ENCODE assay signal across 23 cellular contexts in genomic region chr16:83940630-83941378, GRCh38. TPM values are rescaled to one million over a fixed set of nuclear protein-coding genes. Genes with fewer than 3 reads are reported as not detected.
DNase-seq lines count a peak whose midpoint lies in the region; ATAC-seq, FAIRE-seq and TF ChIP-seq lines count a peak whose summit lies in the region.
"Had no signal": no experiment of that assay in that cellular context is flagged by ENCODE, and none has a peak within 500 bp of the region (broad histone marks: within the 10 kb centered on the region; RNA-seq: fewer than 3 reads in every experiment).

No MANE protein-coding gene starts in this region.

- no peak for TF ChIP-seq POLR2A in HepG2 (IDR thresholded peaks at IDR 0.05; ENCODE audit: insufficient read depth in 1 of 2, low read depth in 2 of 2, low read length in 2 of 2)
- no peak for TF ChIP-seq POLR2A in esophagus muscularis mucosa (IDR thresholded peaks at IDR 0.05; ENCODE audit: low read depth)

- no peak overlapping the region for H3T11ph ChIP-seq in H9 (ENCODE audit: low read length)

- H3K4me3 ChIP-seq in HepG2 (replicated peaks in 1 of 3; ENCODE audit: insufficient read depth in 1 of 3, low read depth in 2 of 3, low read length in 3 of 3) (peak overlapping the region in 1 of 3 experiments; percentile 9; a peak in 1 of 6 replicates), esophagus muscularis mucosa (no peak overlapping the region)
- H3K4me3 ChIP-seq: gastroesophageal sphincter, GM12878, upper lobe of left lung had no signal

- H4K5ac ChIP-seq in H9 (ENCODE audit: insufficient read length, low read depth, low read length), result no peak overlapping the region

- no peak overlapping the region for H2AK5ac ChIP-seq in H9 (ENCODE audit: insufficient read length, low read length)

- H3K9me3 ChIP-seq in H9 (ENCODE audit: control insufficient read depth, low read depth, low read length) (no peaks in the 10 kb centered on the region), HepG2 (ENCODE audit: low read length) (no peaks in the 10 kb centered on the region), esophagus muscularis mucosa (no peaks in the 10 kb centered on the region)
- H3K9me3 ChIP-seq: Caco-2, gastroesophageal sphincter, upper lobe of left lung had no signal

- H3K4ac ChIP-seq in H9 (ENCODE audit: low read depth, low read length), result no peak overlapping the region

- no peaks in the 10 kb centered on the region for H3K79me1 ChIP-seq in H9 (ENCODE audit: insufficient read depth, low read depth, low read length, poor library complexity, severe bottlenecking)

- H3K4me1 Mint-ChIP-seq in H9, result peaks cover 5 to 16% of the 10 kb centered on the region in 2 experiments

- intact Hi-C loops in HepG2 (cut with micrococcal nuclease; ENCODE audit: unreplicated experiment), result no loop called here
- intact Hi-C loops in esophagus muscularis mucosa (cut with DNase I), result no loop called here

- no peak overlapping the region for H2AFZ ChIP-seq in H9 (ENCODE audit: low read length)
- H2AFZ ChIP-seq in HepG2 (ENCODE audit: low read length), result no peak overlapping the region

- H3K36me3 ChIP-seq in HepG2 (replicated peaks in 1 of 2; ENCODE audit: control insufficient read depth in 1 of 2, insufficient read depth in 2 of 2, low read length in 2 of 2) (no peaks in the 10 kb centered on the region), esophagus muscularis mucosa (peaks cover 0 to 5% (median 0%) of the 10 kb centered on the region in 4 donors)
- H3K36me3 ChIP-seq: upper lobe of left lung had no signal

- no TSS peak for BruUV-seq in HepG2 (replicated peaks; lab: Mats Ljungman, UMichigan)

- H3K36me3 Mint-ChIP-seq in H9 (ENCODE audit: insufficient read depth in 1 of 3, low read depth in 3 of 3), result peaks cover 0 to 8% (median 6%) of the 10 kb centered on the region in 3 experiments; a peak in 3 of 7 replicates
- no peaks in the 10 kb centered on the region for H3K36me3 Mint-ChIP-seq in activated naive CD4-positive, alpha-beta T cell treated with anti-CD3 and anti-CD28 coated beads, Interleukin-2, amount 50 U/mL, for 72 hours

- TF ChIP-seq RAD21 in HepG2 (CRISPR knock-in tag; IDR thresholded peaks at IDR 0.05), result no peak

- H3K4me3 Mint-ChIP-seq in H9, result no peak overlapping the region
- H3K4me3 Mint-ChIP-seq: stimulated activated naive CD8-positive, alpha-beta T cell treated with anti-CD3 and anti-CD28 coated beads, Interleukin-15, amount 100 ng/mL, for 72 hours had no signal

- no peak overlapping the region for H3K23ac ChIP-seq in H9 (ENCODE audit: insufficient read length, low read depth, low read length)

- no peaks in the 10 kb centered on the region for H3K23me2 ChIP-seq in H9 (ENCODE audit: insufficient read length, low read depth, low read length, poor library complexity, severe bottlenecking)

- no peaks in the 10 kb centered on the region for H3K4me1 ChIP-seq in H9 (ENCODE audit: insufficient read depth, low read length)
- peaks cover 84% of the 10 kb centered on the region for H3K4me1 ChIP-seq in HepG2 (ENCODE audit: insufficient read depth, low read length)
- peaks cover 0 to 10% (median 2%) of the 10 kb centered on the region in 4 donors for H3K4me1 ChIP-seq in esophagus muscularis mucosa
- H3K4me1 ChIP-seq: gastroesophageal sphincter had no signal

- H3K56ac ChIP-seq in H9 (ENCODE audit: insufficient read length, low read depth, low read length), result no peak overlapping the region

- H4K8ac ChIP-seq in H9 (replicated peaks; ENCODE audit: insufficient read length, low read depth, low read length), result no peak overlapping the region

- DNase-seq in DMS153 (lab: John Stamatoyannopoulos, UW) (peak; percentile 44), H9 (peak; percentile 46), NCI-H524 treated with DMSO at 0.1 percent for 48 hours (lab: John Stamatoyannopoulos, UW) (peak; percentile 94), HepG2 (ENCODE audit: low spot score) (no peak), esophagus muscularis mucosa (ENCODE audit: extremely low spot score) (no peak)
- DNase-seq in activated naive CD4-positive, alpha-beta T cell treated with anti-CD3 and anti-CD28 coated beads, Interleukin-2, amount 50 U/mL, for 72 hours (ENCODE audit: low spot score in 2 of 2), result no peak
- no peak for DNase-seq in stimulated activated CD4-positive, alpha-beta T cell treated with anti-CD3 and anti-CD28 coated beads, Interleukin-4, amount 100 ng/mL, for 4 hours
- DNase-seq: activated CD4-positive, alpha-beta T cell treated with anti-CD3 and anti-CD28 coated beads, Interleukin-2, amount 50 U/mL, for 4 hours; activated gamma-delta T cell treated with Interleukin-2 at 50 U/mL for 16 hours; activated T-cell treated with anti-CD3 and anti-CD28 coated beads for 4 hours; amygdala; Caco-2; caudate nucleus; GF-D8; kidney glomerular epithelial cell; NCI-H2081; stimulated activated naive CD8-positive, alpha-beta T cell treated with anti-CD3 and anti-CD28 coated beads, Interleukin-15, amount 100 ng/mL, for 72 hours; T-helper 1 cell; upper lobe of left lung had no signal

- H3K27ac Mint-ChIP-seq in H9, result peak overlapping the region in 2 of 3 experiments; percentile 7 to 20; a peak in 3 of 7 replicates
- no peak overlapping the region for H3K27ac Mint-ChIP-seq in activated naive CD4-positive, alpha-beta T cell treated with anti-CD3 and anti-CD28 coated beads, Interleukin-2, amount 50 U/mL, for 72 hours

- ATAC-seq in HepG2, result no peak
- ATAC-seq in activated naive CD4-positive, alpha-beta T cell treated with anti-CD3 and anti-CD28 coated beads, Interleukin-2, amount 50 U/mL, for 72 hours, result no peak
- ATAC-seq: gastroesophageal sphincter; GM12878; stimulated activated naive CD8-positive, alpha-beta T cell treated with anti-CD3 and anti-CD28 coated beads, Interleukin-15, amount 100 ng/mL, for 72 hours had no signal

- in situ Hi-C loops in HepG2 (cut with HindIII; ENCODE audit: extremely low pct_ligation_motif_present, low pct_unique_long_range_greater_than_20kb), result no loop called here

- H3K27me3 Mint-ChIP-seq in H9 (ENCODE audit: low read depth), result peaks cover 6% of the 10 kb centered on the region
- H3K27me3 Mint-ChIP-seq: stimulated activated naive CD8-positive, alpha-beta T cell treated with anti-CD3 and anti-CD28 coated beads, Interleukin-15, amount 100 ng/mL, for 72 hours had no signal

- H2BK120ac ChIP-seq in H9 (ENCODE audit: low read depth, low read length, poor library complexity, severe bottlenecking), result no peak overlapping the region

- no peak overlapping the region for H3K14ac ChIP-seq in H9 (ENCODE audit: insufficient read depth, low read length)

- POLR2A ChIA-PET in HepG2 (lab: Yijun Ruan, JAX), result interaction anchor here (0.7 to 4.3 kb wide), 4 partner anchors 11 to 170 kb away, joined by 3 to 58 read pairs (median 4); partner anchors contain the start of gene OSGIN1

- H3K79me2 ChIP-seq in H9 (ENCODE audit: insufficient read depth, low read length) (no peaks in the 10 kb centered on the region), HepG2 (ENCODE audit: insufficient read depth, low read length) (no peaks in the 10 kb centered on the region)

- no peak overlapping the region for H3K27ac ChIP-seq in H9 (ENCODE audit: insufficient read length, low read depth, low read length)
- H3K27ac ChIP-seq in HepG2 (ENCODE audit: extremely low read length, insufficient read depth, low read length), result no peak overlapping the region
- H3K27ac ChIP-seq in esophagus muscularis mucosa (replicated peaks in 1 of 4), result no peak overlapping the region
- H3K27ac ChIP-seq: gastroesophageal sphincter, upper lobe of left lung had no signal

- FAIRE-seq in HepG2 (lab: Jason Lieb, UNC), result no peak
- FAIRE-seq: GM12878 had no signal

- TF ChIP-seq EP300 in HepG2 (IDR thresholded peaks at IDR 0.05; ENCODE audit: low read depth in 2 of 2, low read length in 2 of 2) (no peak), HepG2 (CRISPR knock-in tag; IDR thresholded peaks at IDR 0.05; ENCODE audit: borderline replicate concordance) (no peak), esophagus muscularis mucosa (IDR thresholded peaks at IDR 0.05) (no peak)

- no peaks in the 10 kb centered on the region for H4K20me1 ChIP-seq in H9 (ENCODE audit: control insufficient read depth, insufficient read depth, insufficient read length)
- no peaks in the 10 kb centered on the region for H4K20me1 ChIP-seq in HepG2 (ENCODE audit: insufficient read depth, low read length)

- H2BK20ac ChIP-seq in H9 (ENCODE audit: low read depth, low read length, poor library complexity, severe bottlenecking), result no peak overlapping the region

- no peak overlapping the region for H4K91ac ChIP-seq in H9 (ENCODE audit: insufficient read length, low read depth, low read length)

- no peaks in the 10 kb centered on the region for H3K27me3 ChIP-seq in H9 (ENCODE audit: insufficient read depth, low read length)
- peaks cover 6 to 38% of the 10 kb centered on the region in 2 experiments; a peak in 3 of 5 replicates for H3K27me3 ChIP-seq in HepG2 (ENCODE audit: control insufficient read depth in 1 of 2, insufficient read depth in 2 of 2, low read length in 2 of 2)
- H3K27me3 ChIP-seq in esophagus muscularis mucosa, result no peaks in the 10 kb centered on the region
- H3K27me3 ChIP-seq: gastroesophageal sphincter, upper lobe of left lung had no signal

- H3K4me2 ChIP-seq in H9 (ENCODE audit: insufficient read depth, insufficient read length, low read length) (no peak overlapping the region), HepG2 (ENCODE audit: low read depth, low read length) (peak overlapping the region; percentile 39)

- no peak overlapping the region for H2BK5ac ChIP-seq in H9 (ENCODE audit: insufficient read length, low read length)

- H3K9ac ChIP-seq in H9 (ENCODE audit: extremely low read depth, insufficient read length, low read length) (no peak overlapping the region), HepG2 (ENCODE audit: insufficient read depth, low read depth, low read length) (no peak overlapping the region)

- H2BK12ac ChIP-seq in H9 (ENCODE audit: insufficient read length, low read depth, low read length), result no peak overlapping the region

- no CpG with 5 or more reads among the region's 28 CpGs for WGBS in H9 (ENCODE audit: extremely low coverage, insufficient read length, low lambda C conversion rate)
- WGBS in HepG2 (ENCODE audit: low lambda C conversion rate), result 47% methylated on average over 26 of the region's 28 CpGs
- 84% methylated on average over 27 of the region's 28 CpGs for WGBS in esophagus muscularis mucosa

- TF ChIP-seq CTCF in H9 (conservative IDR thresholded peaks at IDR 0.05) (no peak), HepG2 (CRISPR knock-in tag; IDR thresholded peaks at IDR 0.05) (no peak), esophagus muscularis mucosa (IDR thresholded peaks at IDR 0.05) (no peak)

- no peaks in the 10 kb centered on the region for H3K9me3 Mint-ChIP-seq in H9
- no peaks in the 10 kb centered on the region for H3K9me3 Mint-ChIP-seq in activated naive CD4-positive, alpha-beta T cell treated with anti-CD3 and anti-CD28 coated beads, Interleukin-2, amount 50 U/mL, for 72 hours
- H3K9me3 Mint-ChIP-seq: stimulated activated naive CD8-positive, alpha-beta T cell treated with anti-CD3 and anti-CD28 coated beads, Interleukin-15, amount 100 ng/mL, for 72 hours had no signal

- CTCF ChIA-PET in HepG2 (lab: Yijun Ruan, JAX; ENCODE audit: low intra/inter-chr PET ratio, low total read pairs), result no interaction called here

- H2BK15ac ChIP-seq in H9 (ENCODE audit: low read depth, low read length), result no peak overlapping the region

- no peak overlapping the region for H3K18ac ChIP-seq in H9 (ENCODE audit: insufficient read length, low read depth, low read length)

RNA-seq across cellular contexts. Expression of gene OSGIN1, which starts 12.2 kb away (rescaled TPM):
- total RNA-seq in H9 (2021) (0.48 and 0.63 TPM in 2 replicates), HepG2 (2016; rRNA removed; fragmentation: Illumina TruSeq; extraction: Trizol) (18.1 and 27.1 TPM in 2 replicates), esophagus muscularis mucosa (10 to 100 TPM in 3 of 4 donors, 1 to 10 TPM in 1; 7.1 to 17.6 (median 13.8) TPM)
- 11.4 and 11.5 TPM in 2 replicates for total RNA-seq in HepG2 (2016; cell fraction: cytosol; rRNA removed; fragmentation: Illumina TruSeq; extraction: Trizol; ENCODE audit: low read depth)
- 18.2 and 24.7 TPM in 2 replicates for total RNA-seq in HepG2 (2016; cell fraction: insoluble cytoplasmic fraction; rRNA removed; fragmentation: Illumina TruSeq; extraction: Trizol)
- total RNA-seq in HepG2 (2016; cell fraction: membrane; rRNA removed; fragmentation: Illumina TruSeq; extraction: Trizol), result 21.9 and 22.1 TPM in 2 replicates
- total RNA-seq in HepG2 (2016; cell fraction: nucleus; rRNA removed; fragmentation: Illumina TruSeq; extraction: Trizol), result 32.7 and 36.4 TPM in 2 replicates
- 20.5 and 26.5 TPM in 2 replicates for polyA plus RNA-seq in HepG2 (2011; rRNA removed)
- polyA plus RNA-seq in HepG2 (2011; cell fraction: cytosol; rRNA removed), result 14.6 and 23.2 TPM in 2 replicates
- polyA plus RNA-seq in HepG2 (2011; cell fraction: nucleus; rRNA removed), result 50.0 and 59.1 TPM in 2 replicates
- 20.8 and 24.1 TPM in 2 replicates for polyA plus RNA-seq in HepG2 (2012)
- 5.0 and 5.2 TPM in 2 replicates for polyA plus RNA-seq in HepG2 (2016; cell fraction: cytosol; fragmentation: Illumina TruSeq; extraction: Trizol; ENCODE audit: low read depth)
- 24.2 and 30.6 TPM in 2 replicates for polyA plus RNA-seq in HepG2 (2016; cell fraction: insoluble cytoplasmic fraction; fragmentation: Illumina TruSeq; extraction: Trizol; ENCODE audit: low read depth)
- polyA plus RNA-seq in HepG2 (2016; cell fraction: membrane; fragmentation: Illumina TruSeq; extraction: Trizol; ENCODE audit: low read depth), result 6.9 and 8.0 TPM in 2 replicates
- 47.7 and 49.4 TPM in 2 replicates for polyA plus RNA-seq in HepG2 (2016; cell fraction: nucleus; fragmentation: Illumina TruSeq; extraction: Trizol; ENCODE audit: insufficient read depth, low read depth)
- polyA minus RNA-seq in HepG2 (2011; rRNA and poly(A)+ RNA removed; ENCODE audit: low replicate concordance), result 5.0 and 29.3 TPM in 2 replicates
- 11.4 and 16.2 TPM in 2 replicates for polyA minus RNA-seq in HepG2 (2011; cell fraction: cytosol; rRNA and poly(A)+ RNA removed)
- polyA minus RNA-seq in HepG2 (2011; cell fraction: nucleus; rRNA and poly(A)+ RNA removed), result 49.3 and 51.1 TPM in 2 replicates
- under 1 TPM; 0.49 to 0.87 TPM for total RNA-seq in activated naive CD4-positive, alpha-beta T cell treated with anti-CD3 and anti-CD28 coated beads, Interleukin-2, amount 50 U/mL, for 72 hours

RNA-seq across cellular contexts. Expression of gene NECAB2, which starts 27.2 kb away (rescaled TPM):
- total RNA-seq in H9 (2021), result 11.7 and 12.6 TPM in 2 replicates
- 0.49 TPM in 1 of 2 replicates, not detected in the other for total RNA-seq in HepG2 (2016; rRNA removed; fragmentation: Illumina TruSeq; extraction: Trizol)
- not detected in 2 replicates for total RNA-seq in HepG2 (2016; cell fraction: cytosol; rRNA removed; fragmentation: Illumina TruSeq; extraction: Trizol; ENCODE audit: low read depth)
- not detected in 2 replicates for total RNA-seq in HepG2 (2016; cell fraction: insoluble cytoplasmic fraction; rRNA removed; fragmentation: Illumina TruSeq; extraction: Trizol)
- not detected in 2 replicates for total RNA-seq in HepG2 (2016; cell fraction: membrane; rRNA removed; fragmentation: Illumina TruSeq; extraction: Trizol)
- total RNA-seq in HepG2 (2016; cell fraction: nucleus; rRNA removed; fragmentation: Illumina TruSeq; extraction: Trizol), result not detected in 2 replicates
- polyA plus RNA-seq in HepG2 (2011; rRNA removed), result 0.21 TPM in 1 of 2 replicates, not detected in the other
- polyA plus RNA-seq in HepG2 (2011; cell fraction: cytosol; rRNA removed), result 0.05 TPM in 1 of 2 replicates, not detected in the other
- 0.77 and 1.2 TPM in 2 replicates for polyA plus RNA-seq in HepG2 (2011; cell fraction: nucleus; rRNA removed)
- polyA plus RNA-seq in HepG2 (2012), result not detected in 2 replicates
- not detected in 2 replicates for polyA plus RNA-seq in HepG2 (2016; cell fraction: cytosol; fragmentation: Illumina TruSeq; extraction: Trizol; ENCODE audit: low read depth)
- not detected in 2 replicates for polyA plus RNA-seq in HepG2 (2016; cell fraction: insoluble cytoplasmic fraction; fragmentation: Illumina TruSeq; extraction: Trizol; ENCODE audit: low read depth)
- not detected in 2 replicates for polyA plus RNA-seq in HepG2 (2016; cell fraction: membrane; fragmentation: Illumina TruSeq; extraction: Trizol; ENCODE audit: low read depth)
- not detected in 2 replicates for polyA plus RNA-seq in HepG2 (2016; cell fraction: nucleus; fragmentation: Illumina TruSeq; extraction: Trizol; ENCODE audit: insufficient read depth, low read depth)
- polyA minus RNA-seq in HepG2 (2011; rRNA and poly(A)+ RNA removed; ENCODE audit: low replicate concordance), result 0.21 TPM in 1 of 2 replicates, not detected in the other
- not detected in 2 replicates for polyA minus RNA-seq in HepG2 (2011; cell fraction: cytosol; rRNA and poly(A)+ RNA removed)
- polyA minus RNA-seq in HepG2 (2011; cell fraction: nucleus; rRNA and poly(A)+ RNA removed), result 0.62 TPM in 1 of 2 replicates, not detected in the other
- not detected for total RNA-seq in activated naive CD4-positive, alpha-beta T cell treated with anti-CD3 and anti-CD28 coated beads, Interleukin-2, amount 50 U/mL, for 72 hours
- not detected for total RNA-seq in esophagus muscularis mucosa
- total RNA-seq: GM12878, myocyte had no signal
- polyA plus RNA-seq: esophagus, GM12878 had no signal

RNA-seq across cellular contexts. Expression of gene MLYCD, which starts 41.9 kb away (rescaled TPM):
- total RNA-seq in H9 (2021) (6.8 and 7.1 TPM in 2 replicates), HepG2 (2016; rRNA removed; fragmentation: Illumina TruSeq; extraction: Trizol) (2.8 and 4.0 TPM in 2 replicates), esophagus muscularis mucosa (10 to 100 TPM in 2 of 4 donors, 1 to 10 TPM in 2; 9.6 to 15.8 (median 12.3) TPM)
- total RNA-seq in HepG2 (2016; cell fraction: cytosol; rRNA removed; fragmentation: Illumina TruSeq; extraction: Trizol; ENCODE audit: low read depth), result 0.79 and 0.91 TPM in 2 replicates
- 2.6 and 3.4 TPM in 2 replicates for total RNA-seq in HepG2 (2016; cell fraction: insoluble cytoplasmic fraction; rRNA removed; fragmentation: Illumina TruSeq; extraction: Trizol)
- total RNA-seq in HepG2 (2016; cell fraction: membrane; rRNA removed; fragmentation: Illumina TruSeq; extraction: Trizol), result 1.7 and 1.9 TPM in 2 replicates
- 3.8 and 4.8 TPM in 2 replicates for total RNA-seq in HepG2 (2016; cell fraction: nucleus; rRNA removed; fragmentation: Illumina TruSeq; extraction: Trizol)
- polyA plus RNA-seq in HepG2 (2011; rRNA removed), result 1.8 and 2.0 TPM in 2 replicates
- 1.4 and 1.5 TPM in 2 replicates for polyA plus RNA-seq in HepG2 (2011; cell fraction: cytosol; rRNA removed)
- 5.0 and 5.9 TPM in 2 replicates for polyA plus RNA-seq in HepG2 (2011; cell fraction: nucleus; rRNA removed)
- 1.5 and 2.0 TPM in 2 replicates for polyA plus RNA-seq in HepG2 (2012)
- 0.28 and 0.36 TPM in 2 replicates for polyA plus RNA-seq in HepG2 (2016; cell fraction: cytosol; fragmentation: Illumina TruSeq; extraction: Trizol; ENCODE audit: low read depth)
- 3.1 and 3.6 TPM in 2 replicates for polyA plus RNA-seq in HepG2 (2016; cell fraction: insoluble cytoplasmic fraction; fragmentation: Illumina TruSeq; extraction: Trizol; ENCODE audit: low read depth)
- polyA plus RNA-seq in HepG2 (2016; cell fraction: membrane; fragmentation: Illumina TruSeq; extraction: Trizol; ENCODE audit: low read depth), result 0.69 and 0.76 TPM in 2 replicates
- polyA plus RNA-seq in HepG2 (2016; cell fraction: nucleus; fragmentation: Illumina TruSeq; extraction: Trizol; ENCODE audit: insufficient read depth, low read depth), result 4.2 and 4.4 TPM in 2 replicates
- polyA minus RNA-seq in HepG2 (2011; rRNA and poly(A)+ RNA removed; ENCODE audit: low replicate concordance), result 1.8 and 5.1 TPM in 2 replicates
- polyA minus RNA-seq in HepG2 (2011; cell fraction: cytosol; rRNA and poly(A)+ RNA removed), result 0.79 and 1.4 TPM in 2 replicates
- polyA minus RNA-seq in HepG2 (2011; cell fraction: nucleus; rRNA and poly(A)+ RNA removed), result 8.5 and 8.8 TPM in 2 replicates
- total RNA-seq in activated naive CD4-positive, alpha-beta T cell treated with anti-CD3 and anti-CD28 coated beads, Interleukin-2, amount 50 U/mL, for 72 hours, result 1 to 10 TPM; 2.3 to 3.3 TPM

Comparison
In these comparisons a context has a peak if more than half of its experiments do, and no peak if none do; other contexts are left out.
1. DNase-seq: peak in DMS153 (single experiment), H9 (single experiment) and NCI-H524 treated with DMSO at 0.1 percent for 48 hours (single experiment); none in HepG2 (single experiment), activated naive CD4-positive, alpha-beta T cell treated with anti-CD3 and anti-CD28 coated beads, Interleukin-2, amount 50 U/mL, for 72 hours (0 of 2), esophagus muscularis mucosa (single experiment) and stimulated activated CD4-positive, alpha-beta T cell treated with anti-CD3 and anti-CD28 coated beads, Interleukin-4, amount 100 ng/mL, for 4 hours (0 of 2).
2. H3K27ac Mint-ChIP-seq: peak in H9 (2 of 3); none in activated naive CD4-positive, alpha-beta T cell treated with anti-CD3 and anti-CD28 coated beads, Interleukin-2, amount 50 U/mL, for 72 hours (0 of 2).